Comparison of ENCODE assay signal across 9 cellular contexts in the genomic region with DNA sequence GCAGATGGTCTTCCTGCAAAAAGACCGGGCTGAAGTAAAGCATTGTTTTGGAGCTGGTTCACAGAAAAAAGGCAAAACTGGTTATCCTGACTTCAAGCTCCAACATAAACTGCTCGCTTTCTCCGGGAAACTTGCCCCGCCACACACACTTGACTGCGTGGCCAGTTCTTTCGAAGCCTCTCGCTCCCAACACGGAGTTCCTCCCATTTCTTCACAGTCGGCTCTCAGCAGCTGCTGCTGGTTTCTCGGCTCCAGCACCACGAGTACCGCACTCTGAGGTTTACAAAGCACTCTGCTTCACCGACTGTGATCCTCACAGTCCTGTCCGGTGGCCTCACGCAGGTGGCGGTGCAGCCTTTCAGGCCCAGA. TPM values are rescaled to one million over a fixed set of nuclear protein-coding genes. Genes with fewer than 3 reads are reported as not detected.
DNase-seq lines count a peak whose midpoint lies in the region; ATAC-seq and TF ChIP-seq lines count a peak whose summit lies in the region.
"Had no signal": no experiment of that assay in that cellular context is flagged by ENCODE, and none has a peak within 500 bp of the region (broad histone marks: within the 10 kb centered on the region; RNA-seq: fewer than 3 reads in every experiment).

No MANE protein-coding gene starts in this region.

- peaks cover 31% of the 10 kb centered on the region for H3K4me1 Mint-ChIP-seq in T-helper 1 cell treated with Interleukin-12 subunit alpha and Interleukin-12 subunit beta and Interleukin-4 antibody, amounts not matched to agents 30 μg/mL and 1 μg/mL, for 36 hours (ENCODE audit: low read depth)

- WGBS in esophagus, 2 donors, result 0 to 1% methylated on average over 16 of the region's 16 CpGs

- ATAC-seq in Panc1, result peak; percentile 34; the same call in 1 of the 2 replicates

- H3K27me3 ChIP-seq in Panc1 (ENCODE audit: control insufficient read depth, insufficient read depth, low read length) (no peaks in the 10 kb centered on the region), esophagus (ENCODE audit: control insufficient read depth in 1 of 2, insufficient read depth in 2 of 2, low read length in 2 of 2) (no peaks in the 10 kb centered on the region), neuron (ENCODE audit: insufficient read depth, low read length) (no peaks in the 10 kb centered on the region)

- H3K36me3 Mint-ChIP-seq in T-helper 1 cell treated with Interleukin-12 subunit alpha and Interleukin-12 subunit beta and Interleukin-4 antibody, amounts not matched to agents 30 μg/mL and 1 μg/mL, for 36 hours (ENCODE audit: low read depth), result peaks cover 33% of the 10 kb centered on the region

- H3K9me3 ChIP-seq in Panc1 (ENCODE audit: control insufficient read depth, insufficient read depth, low read depth, low read length) (no peaks in the 10 kb centered on the region), esophagus (ENCODE audit: control insufficient read depth in 2 of 2, insufficient read depth in 1 of 2, low read depth in 1 of 2, low read length in 1 of 2) (no peaks in the 10 kb centered on the region), neuron (ENCODE audit: low read length) (no peaks in the 10 kb centered on the region)

- in situ Hi-C loops in Panc1 (cut with HindIII; ENCODE audit: low pct_unique_long_range_greater_than_20kb, low sequenced_read_pairs), result no loop called here

- H3K36me3 ChIP-seq in Panc1 (ENCODE audit: control insufficient read depth, insufficient read depth, low read length) (peaks cover 27% of the 10 kb centered on the region), esophagus (ENCODE audit: control insufficient read depth in 2 of 2, insufficient read depth in 2 of 2, low read length in 1 of 2) (peaks cover 0 to 3% of the 10 kb centered on the region in 2 donors), neuron (ENCODE audit: insufficient read depth, low read length) (peaks cover 33% of the 10 kb centered on the region)

- POLR2A ChIA-PET in Panc1 (lab: Charles Lee), result interaction anchor here (0.7 kb wide), 1 partner anchor 263 kb away, joined by 3 read pairs; no protein-coding TSS in a partner anchor

- H3K4me3 ChIP-seq in Panc1 (ENCODE audit: low read depth in 2 of 2, low read length in 2 of 2) (peak overlapping the region; percentile 67 to 74), esophagus (ENCODE audit: low read depth in 1 of 2, low read length in 2 of 2) (peak overlapping the region; percentile 64 to 75), neuron (ENCODE audit: low read length) (peak overlapping the region; percentile 82)

- peak overlapping the region; percentile 98 for H3K4me3 Mint-ChIP-seq in T-helper 1 cell treated with Interleukin-12 subunit alpha and Interleukin-12 subunit beta and Interleukin-4 antibody, amounts not matched to agents 30 μg/mL and 1 μg/mL, for 36 hours

- no peaks in the 10 kb centered on the region for H3K9me3 Mint-ChIP-seq in T-helper 1 cell treated with Interleukin-12 subunit alpha and Interleukin-12 subunit beta and Interleukin-4 antibody, amounts not matched to agents 30 μg/mL and 1 μg/mL, for 36 hours

- H3K27me3 Mint-ChIP-seq in T-helper 1 cell treated with Interleukin-12 subunit alpha and Interleukin-12 subunit beta and Interleukin-4 antibody, amounts not matched to agents 30 μg/mL and 1 μg/mL, for 36 hours (ENCODE audit: low read depth), result no peaks in the 10 kb centered on the region

- peak overlapping the region; percentile 87 for H3K27ac ChIP-seq in Panc1 (ENCODE audit: low read length)
- H3K27ac ChIP-seq in esophagus (ENCODE audit: low read depth in 2 of 2, low read length in 1 of 2), result peak overlapping the region; percentile 94 to 96

- DNase-seq in T-helper 1 cell, result no peak
- DNase-seq in Panc1 (ENCODE audit: low read depth, low spot score), result no peak
- no peak for DNase-seq in cerebellum (ENCODE audit: low spot score)
- no peak for DNase-seq in NCI-H1092 (lab: John Stamatoyannopoulos, UW)
- DNase-seq in activated CD8-positive, alpha-beta memory T cell treated with anti-CD3 and anti-CD28 coated beads, Interleukin-2, amount 50 U/mL, for 48 hours, result no peak

- intact Hi-C loops in Panc1 (cut with micrococcal nuclease; ENCODE audit: unreplicated experiment), result loop anchor here (5.0 kb wide), 1 partner anchor 247 kb away; no protein-coding TSS in a partner anchor

- H3K27ac Mint-ChIP-seq in T-helper 1 cell treated with Interleukin-12 subunit alpha and Interleukin-12 subunit beta and Interleukin-4 antibody, amounts not matched to agents 30 μg/mL and 1 μg/mL, for 36 hours, result peak overlapping the region; percentile 98

- H2AFZ ChIP-seq in neuron (ENCODE audit: low read depth, low read length), result peak overlapping the region; percentile 85

- CTCF ChIA-PET in Panc1 (lab: Charles Lee), result no interaction called here

- BruUV-seq in Panc1 (replicated peaks; lab: Mats Ljungman, UMichigan), result TSS peak; percentile 97

- H3K4me1 ChIP-seq in Panc1 (ENCODE audit: control insufficient read depth, insufficient read depth, low read length) (peaks cover 29% of the 10 kb centered on the region), esophagus (ENCODE audit: control insufficient read depth in 2 of 2, insufficient read depth in 2 of 2, low read length in 1 of 2) (no peaks in the 10 kb centered on the region), neuron (ENCODE audit: insufficient read depth, low read length) (peaks cover 13% of the 10 kb centered on the region)

- no peak for TF ChIP-seq CTCF in Panc1 (IDR thresholded peaks at IDR 0.05)

RNA-seq across cellular contexts. Expression of a gene that starts 0.2 kb away (rescaled TPM):
- 71.6 TPM for total RNA-seq in Panc1 (2021; ENCODE audit: unreplicated experiment)
- polyA plus RNA-seq in Panc1 (2012; ENCODE audit: insufficient read length), result 30.4 TPM
- 1 to 10 TPM; 4.2 to 6.7 TPM for polyA plus RNA-seq in esophagus
- 25.7 TPM for total RNA-seq in cerebellum

RNA-seq across cellular contexts. Expression of a gene that starts 32.6 kb away (rescaled TPM):
- total RNA-seq in Panc1 (2021; ENCODE audit: unreplicated experiment) (229 TPM), cerebellum (89.4 TPM)
- 181 TPM for polyA plus RNA-seq in Panc1 (2012; ENCODE audit: insufficient read length)
- polyA plus RNA-seq in esophagus, result 10 to 100 TPM; 19.1 to 38.6 TPM

RNA-seq across cellular contexts. Expression of a gene that starts 55.4 kb away (rescaled TPM):
- 0.26 TPM for total RNA-seq in Panc1 (2021; ENCODE audit: unreplicated experiment)
- polyA plus RNA-seq in Panc1 (2012; ENCODE audit: insufficient read length), result 0.24 TPM
- polyA plus RNA-seq in esophagus, result not detected
- 0.18 TPM for total RNA-seq in cerebellum
- total RNA-seq: glomerular endothelial cell had no signal

RNA-seq across cellular contexts. Expression of a gene that starts 55.9 kb away (rescaled TPM):
- total RNA-seq in Panc1 (2021; ENCODE audit: unreplicated experiment), result 193 TPM
- polyA plus RNA-seq in Panc1 (2012; ENCODE audit: insufficient read length), result 124 TPM
- 10 to 100 TPM; 22.0 to 69.9 TPM for polyA plus RNA-seq in esophagus
- total RNA-seq in cerebellum, result 55.2 TPM
